Comparison of ENCODE assay signal across 19 cellular contexts in genomic region chr22:29418704-29419103, GRCh38. TPM values are rescaled to one million over a fixed set of nuclear protein-coding genes. Genes with fewer than 3 reads are reported as not detected.
"Had no signal": no experiment of that assay in that cellular context is flagged by ENCODE, and none has a peak within 500 bp of the region (broad histone marks: within the 10 kb centered on the region; RNA-seq: fewer than 3 reads in every experiment).

No MANE protein-coding gene starts in this region.

RNA-seq across cellular contexts. Expression of gene RFPL1, which starts 19.7 kb away (rescaled TPM):
- total RNA-seq: colonic mucosa, dermis microvascular lymphatic vessel endothelial cell, endodermal cell, endothelial cell of umbilical vein, epithelial cell of proximal tubule, esophagus squamous epithelium, gastrocnemius medialis, glomerular endothelial cell, heart right ventricle, kidney epithelial cell, left cardiac atrium, left lung, left ventricle myocardium superior, lower leg skin, lower lobe of right lung, lung microvascular endothelial cell, mesenteric fat pad, mucosa of descending colon, myocyte had no signal
